ENCODE assay signal across 8 cellular contexts in the genomic region with DNA sequence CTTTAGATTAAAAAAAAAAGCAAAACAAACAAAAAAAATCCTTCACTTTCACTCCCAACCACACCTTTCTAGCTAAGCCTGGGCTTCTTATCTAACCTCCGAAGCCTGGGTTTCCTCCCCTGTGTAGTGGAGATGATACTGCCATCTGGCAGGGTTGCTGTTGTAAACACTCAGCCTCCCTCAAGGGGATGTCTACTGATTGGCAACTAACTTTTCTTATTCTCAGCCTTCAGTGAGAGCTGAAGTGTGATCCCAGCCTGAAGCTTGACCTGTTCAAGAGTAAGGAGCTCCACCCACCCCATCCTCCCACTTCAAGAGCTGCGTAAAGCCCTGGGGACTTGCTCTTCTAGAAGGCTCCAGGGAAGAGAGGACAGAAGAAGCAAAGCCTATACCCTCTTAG. TPM values are rescaled to one million over a fixed set of nuclear protein-coding genes. Genes with fewer than 3 reads are reported as not detected.
DNase-seq lines count a peak whose midpoint lies in the region; ATAC-seq and TF ChIP-seq lines count a peak whose summit lies in the region.

No MANE protein-coding gene starts in this region.

- CTCF ChIA-PET in Calu3 (lab: Charles Lee) = interaction anchor here (0.9 to 2.9 kb wide), 12 partner anchors 21 to 152 kb away, joined by 3 to 20 read pairs (median 8); partner anchors contain the start of gene WWC1

- no peak for DNase-seq in Calu3
- no peak for DNase-seq in left lung
- DNase-seq in T-helper 2 cell treated with Interferon-gamma antibody and Interleukin-4, amounts not matched to agents 5 μg/mL and 100 μg/mL, for 36 hours (ENCODE audit: low spot score) = no peak
- DNase-seq in activated gamma-delta T cell (lab: John Stamatoyannopoulos, UW) = no peak
- DNase-seq in activated T-helper 1 cell treated with anti-CD3 and anti-CD28 coated beads, Interleukin-12 subunit alpha, Interleukin-12 subunit beta, Interleukin-2, Interleukin-4 antibody, amounts not matched to agents 30 ng/mL and 10 ng/mL and 1 ng/mL, durations not matched to agents 14 hours and 24 hours and 36 hours (ENCODE audit: low spot score) = no peak

- no peaks in the 10 kb centered on the region for H3K36me3 Mint-ChIP-seq in Calu3 (ENCODE audit: insufficient read depth, unreplicated experiment)
- no peaks in the 10 kb centered on the region for H3K36me3 Mint-ChIP-seq in T-helper 2 cell treated with Interferon-gamma antibody and Interleukin-4, amounts not matched to agents 5 μg/mL and 100 μg/mL, for 36 hours (ENCODE audit: low read depth)
- H3K36me3 Mint-ChIP-seq in activated T-helper 1 cell treated with anti-CD3 and anti-CD28 coated beads, Interleukin-12 subunit alpha, Interleukin-12 subunit beta, Interleukin-2, Interleukin-4 antibody, amounts not matched to agents 30 ng/mL and 10 ng/mL and 1 ng/mL, durations not matched to agents 14 hours and 24 hours and 36 hours (ENCODE audit: low read depth) = no peaks in the 10 kb centered on the region

- BruUV-seq in Calu3 (replicated peaks; lab: Mats Ljungman, UMichigan) = TSS peak; percentile 61

- intact Hi-C loops in Calu3 (cut with micrococcal nuclease; ENCODE audit: unreplicated experiment) = loop anchor here (1.0 to 2.0 kb wide), 6 partner anchors 19 to 217 kb away; partner anchors contain the start of gene RARS1
- intact Hi-C loops in left lung (cut with DNase I) = no loop called here
- intact Hi-C loops in activated T-helper 1 cell treated with anti-CD3 and anti-CD28 coated beads, Interleukin-12 subunit alpha, Interleukin-12 subunit beta, Interleukin-2, Interleukin-4 antibody, amounts not matched to agents 30 ng/mL and 10 ng/mL and 1 ng/mL, durations not matched to agents 14 hours and 24 hours and 36 hours (cut with micrococcal nuclease) = loop anchor here (1.0 to 10.0 kb wide), 4 partner anchors 145 to 1315 kb away; partner anchors contain the start of genes PANK3, RARS1 and SPDL1

- H3K4me3 ChIP-seq in left lung = no peak overlapping the region

- H3K4me1 Mint-ChIP-seq in Calu3 (ENCODE audit: low read depth, unreplicated experiment) = peaks cover 43% of the 10 kb centered on the region
- H3K4me1 Mint-ChIP-seq in T-helper 2 cell treated with Interferon-gamma antibody and Interleukin-4, amounts not matched to agents 5 μg/mL and 100 μg/mL, for 36 hours (ENCODE audit: low read depth) = peaks cover 2% of the 10 kb centered on the region
- H3K4me1 Mint-ChIP-seq in activated T-helper 1 cell treated with anti-CD3 and anti-CD28 coated beads, Interleukin-12 subunit alpha, Interleukin-12 subunit beta, Interleukin-2, Interleukin-4 antibody, amounts not matched to agents 30 ng/mL and 10 ng/mL and 1 ng/mL, durations not matched to agents 14 hours and 24 hours and 36 hours (ENCODE audit: low read depth) = peaks cover 6% of the 10 kb centered on the region

- ATAC-seq in HG03060 (IDR thresholded peaks at IDR 0.05; ENCODE audit: low read depth, unreplicated experiment) (peak; percentile 38), SK-N-SH treated with all-trans-retinoic acid at 6 μM for 48 hours (peak; percentile 59), left lung (peak; percentile 59), GM18861 (IDR thresholded peaks at IDR 0.05; ENCODE audit: unreplicated experiment) (no peak)

- no peaks in the 10 kb centered on the region for H3K9me3 Mint-ChIP-seq in Calu3 (ENCODE audit: low read depth, unreplicated experiment)
- no peaks in the 10 kb centered on the region for H3K9me3 Mint-ChIP-seq in T-helper 2 cell treated with Interferon-gamma antibody and Interleukin-4, amounts not matched to agents 5 μg/mL and 100 μg/mL, for 36 hours
- no peaks in the 10 kb centered on the region for H3K9me3 Mint-ChIP-seq in activated T-helper 1 cell treated with anti-CD3 and anti-CD28 coated beads, Interleukin-12 subunit alpha, Interleukin-12 subunit beta, Interleukin-2, Interleukin-4 antibody, amounts not matched to agents 30 ng/mL and 10 ng/mL and 1 ng/mL, durations not matched to agents 14 hours and 24 hours and 36 hours

- no peaks in the 10 kb centered on the region for H3K27me3 Mint-ChIP-seq in Calu3 (ENCODE audit: unreplicated experiment)
- H3K27me3 Mint-ChIP-seq in T-helper 2 cell treated with Interferon-gamma antibody and Interleukin-4, amounts not matched to agents 5 μg/mL and 100 μg/mL, for 36 hours (ENCODE audit: low read depth) = peaks cover 18% of the 10 kb centered on the region
- peaks cover 18% of the 10 kb centered on the region for H3K27me3 Mint-ChIP-seq in activated T-helper 1 cell treated with anti-CD3 and anti-CD28 coated beads, Interleukin-12 subunit alpha, Interleukin-12 subunit beta, Interleukin-2, Interleukin-4 antibody, amounts not matched to agents 30 ng/mL and 10 ng/mL and 1 ng/mL, durations not matched to agents 14 hours and 24 hours and 36 hours (ENCODE audit: insufficient read depth)

- peak overlapping the region; percentile 12 for H3K27ac Mint-ChIP-seq in Calu3 (ENCODE audit: unreplicated experiment)
- H3K27ac Mint-ChIP-seq in T-helper 2 cell treated with Interferon-gamma antibody and Interleukin-4, amounts not matched to agents 5 μg/mL and 100 μg/mL, for 36 hours = no peak overlapping the region
- no peak overlapping the region for H3K27ac Mint-ChIP-seq in activated T-helper 1 cell treated with anti-CD3 and anti-CD28 coated beads, Interleukin-12 subunit alpha, Interleukin-12 subunit beta, Interleukin-2, Interleukin-4 antibody, amounts not matched to agents 30 ng/mL and 10 ng/mL and 1 ng/mL, durations not matched to agents 14 hours and 24 hours and 36 hours

- no peak overlapping the region for H3K27ac ChIP-seq in left lung

- TF ChIP-seq CTCF in Calu3 (IDR thresholded peaks at IDR 0.05; ENCODE audit: unreplicated experiment) (no peak), left lung (IDR thresholded peaks at IDR 0.05) (no peak)

- peaks cover 0 to 8% of the 10 kb centered on the region in 2 donors for H3K27me3 ChIP-seq in left lung

- H3K36me3 ChIP-seq in left lung = no peaks in the 10 kb centered on the region

- H3K4me1 ChIP-seq in left lung = peaks cover 0 to 16% of the 10 kb centered on the region in 2 donors

- no peaks in the 10 kb centered on the region for H3K9me3 ChIP-seq in left lung

- peak overlapping the region; percentile 12 for H3K4me3 Mint-ChIP-seq in Calu3 (ENCODE audit: low read depth, unreplicated experiment)
- no peak overlapping the region for H3K4me3 Mint-ChIP-seq in T-helper 2 cell treated with Interferon-gamma antibody and Interleukin-4, amounts not matched to agents 5 μg/mL and 100 μg/mL, for 36 hours
- H3K4me3 Mint-ChIP-seq in activated T-helper 1 cell treated with anti-CD3 and anti-CD28 coated beads, Interleukin-12 subunit alpha, Interleukin-12 subunit beta, Interleukin-2, Interleukin-4 antibody, amounts not matched to agents 30 ng/mL and 10 ng/mL and 1 ng/mL, durations not matched to agents 14 hours and 24 hours and 36 hours = no peak overlapping the region

TF ChIP-seq in SK-N-SH treated with all-trans-retinoic acid at 6 μM for 48 hours, 23 proteins besides CTCF, POLR2A, EP300 and RAD21:
- TF ChIP-seq ISL1 (CRISPR knock-in tag; IDR thresholded peaks at IDR 0.05) = no peak
- no peak for TF ChIP-seq CREB5 (CRISPR knock-in tag; IDR thresholded peaks at IDR 0.05; ENCODE audit: low read depth)
- no peak for TF ChIP-seq ZFP3 (CRISPR knock-in tag; IDR thresholded peaks at IDR 0.05)
- TF ChIP-seq PATZ1 (CRISPR knock-in tag; IDR thresholded peaks at IDR 0.05; ENCODE audit: borderline replicate concordance) = no peak
- TF ChIP-seq ZNF8 (CRISPR knock-in tag; IDR thresholded peaks at IDR 0.05) = no peak

RNA-seq across cellular contexts. Expression of gene WWC1, which starts 21.5 kb away (rescaled TPM):
- total RNA-seq in Calu3 (2022) (190 TPM in 2 replicates), left lung (10 to 100 TPM; 59.6 to 81.9 TPM)
- 0.32 and 0.70 TPM in 2 replicates for total RNA-seq in activated T-helper 1 cell treated with anti-CD3 and anti-CD28 coated beads, Interleukin-12 subunit alpha, Interleukin-12 subunit beta, Interleukin-2, Interleukin-4 antibody, amounts not matched to agents 30 ng/mL and 10 ng/mL and 1 ng/mL, durations not matched to agents 14 hours and 24 hours and 36 hours

Comparison
In these comparisons a context has a peak if more than half of its experiments do, and no peak if none do; other contexts are left out.
1. RNA of gene WWC1, which starts 21.5 kb away (total RNA-seq): 190 TPM in Calu3 and 59.6 to 81.9 TPM in left lung; 0.32 to 0.70 TPM in activated T-helper 1 cell treated with anti-CD3 and anti-CD28 coated beads, Interleukin-12 subunit alpha, Interleukin-12 subunit beta, Interleukin-2, Interleukin-4 antibody, amounts not matched to agents 30 ng/mL and 10 ng/mL and 1 ng/mL, durations not matched to agents 14 hours and 24 hours and 36 hours; every median in the first group is over 10 times any median in the second.
2. intact Hi-C loops: an anchor here in Calu3 (1.0 to 2.0 kb wide) and activated T-helper 1 cell treated with anti-CD3 and anti-CD28 coated beads, Interleukin-12 subunit alpha, Interleukin-12 subunit beta, Interleukin-2, Interleukin-4 antibody, amounts not matched to agents 30 ng/mL and 10 ng/mL and 1 ng/mL, durations not matched to agents 14 hours and 24 hours and 36 hours (1.0 to 10.0 kb wide); none called in left lung.